Comparison of ENCODE assay signal across 1 cellular context in genomic region chr16:90020838-90021382, GRCh38.
TF ChIP-seq lines count a peak whose summit lies in the region.

No MANE protein-coding gene starts in this region.

TF ChIP-seq in GM23338, 12 proteins besides CTCF, POLR2A, EP300 and RAD21 (continued from another document):
- no peak for TF ChIP-seq ZNF462 (CRISPR knock-in tag; IDR thresholded peaks at IDR 0.05)
- TF ChIP-seq STAT1 (IDR thresholded peaks at IDR 0.05; ENCODE audit: unreplicated experiment), result no peak
- no peak for TF ChIP-seq EZH2 (IDR thresholded peaks at IDR 0.05; ENCODE audit: low read depth, unreplicated experiment)
- TF ChIP-seq ZNF114 (CRISPR knock-in tag; IDR thresholded peaks at IDR 0.05), result no peak
- TF ChIP-seq ETS1 (IDR thresholded peaks at IDR 0.05), result no peak
- TF ChIP-seq NANOG (IDR thresholded peaks at IDR 0.05; ENCODE audit: borderline replicate concordance), result no peak
